1 cellular context compared by ENCODE assay signal in the genomic region with DNA sequence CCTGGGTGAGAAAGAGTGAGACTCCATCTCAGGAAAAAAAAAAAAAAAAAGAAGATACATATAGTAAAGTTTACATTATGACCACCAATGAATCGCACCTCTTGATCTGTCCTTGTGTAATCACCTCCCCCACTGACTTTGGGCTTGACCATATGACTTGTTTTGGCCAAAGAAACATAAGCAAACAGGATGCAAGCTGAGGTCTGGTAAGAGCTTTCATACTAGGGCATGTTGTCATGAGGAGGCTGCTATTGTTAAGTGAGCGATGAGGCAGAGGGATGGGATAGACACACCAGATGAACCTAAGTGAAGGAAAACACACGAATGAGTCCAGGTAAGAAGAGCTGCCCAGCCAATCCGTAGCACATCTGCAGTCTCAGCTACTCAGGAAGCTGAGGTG.
TF ChIP-seq lines count a peak whose summit lies in the region.

No MANE protein-coding gene starts in this region.

TF ChIP-seq in K562, 482 proteins besides CTCF, POLR2A, EP300 and RAD21 (continued from another document):
- TF ChIP-seq, protein P1, sequence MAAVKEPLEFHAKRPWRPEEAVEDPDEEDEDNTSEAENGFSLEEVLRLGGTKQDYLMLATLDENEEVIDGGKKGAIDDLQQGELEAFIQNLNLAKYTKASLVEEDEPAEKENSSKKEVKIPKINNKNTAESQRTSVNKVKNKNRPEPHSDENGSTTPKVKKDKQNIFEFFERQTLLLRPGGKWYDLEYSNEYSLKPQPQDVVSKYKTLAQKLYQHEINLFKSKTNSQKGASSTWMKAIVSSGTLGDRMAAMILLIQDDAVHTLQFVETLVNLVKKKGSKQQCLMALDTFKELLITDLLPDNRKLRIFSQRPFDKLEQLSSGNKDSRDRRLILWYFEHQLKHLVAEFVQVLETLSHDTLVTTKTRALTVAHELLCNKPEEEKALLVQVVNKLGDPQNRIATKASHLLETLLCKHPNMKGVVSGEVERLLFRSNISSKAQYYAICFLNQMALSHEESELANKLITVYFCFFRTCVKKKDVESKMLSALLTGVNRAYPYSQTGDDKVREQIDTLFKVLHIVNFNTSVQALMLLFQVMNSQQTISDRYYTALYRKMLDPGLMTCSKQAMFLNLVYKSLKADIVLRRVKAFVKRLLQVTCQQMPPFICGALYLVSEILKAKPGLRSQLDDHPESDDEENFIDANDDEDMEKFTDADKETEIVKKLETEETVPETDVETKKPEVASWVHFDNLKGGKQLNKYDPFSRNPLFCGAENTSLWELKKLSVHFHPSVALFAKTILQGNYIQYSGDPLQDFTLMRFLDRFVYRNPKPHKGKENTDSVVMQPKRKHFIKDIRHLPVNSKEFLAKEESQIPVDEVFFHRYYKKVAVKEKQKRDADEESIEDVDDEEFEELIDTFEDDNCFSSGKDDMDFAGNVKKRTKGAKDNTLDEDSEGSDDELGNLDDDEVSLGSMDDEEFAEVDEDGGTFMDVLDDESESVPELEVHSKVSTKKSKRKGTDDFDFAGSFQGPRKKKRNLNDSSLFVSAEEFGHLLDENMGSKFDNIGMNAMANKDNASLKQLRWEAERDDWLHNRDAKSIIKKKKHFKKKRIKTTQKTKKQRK (IDR thresholded peaks at IDR 0.05; ENCODE audit: borderline replicate concordance, low read depth, low read length), result no peak
- TF ChIP-seq, protein P2, sequence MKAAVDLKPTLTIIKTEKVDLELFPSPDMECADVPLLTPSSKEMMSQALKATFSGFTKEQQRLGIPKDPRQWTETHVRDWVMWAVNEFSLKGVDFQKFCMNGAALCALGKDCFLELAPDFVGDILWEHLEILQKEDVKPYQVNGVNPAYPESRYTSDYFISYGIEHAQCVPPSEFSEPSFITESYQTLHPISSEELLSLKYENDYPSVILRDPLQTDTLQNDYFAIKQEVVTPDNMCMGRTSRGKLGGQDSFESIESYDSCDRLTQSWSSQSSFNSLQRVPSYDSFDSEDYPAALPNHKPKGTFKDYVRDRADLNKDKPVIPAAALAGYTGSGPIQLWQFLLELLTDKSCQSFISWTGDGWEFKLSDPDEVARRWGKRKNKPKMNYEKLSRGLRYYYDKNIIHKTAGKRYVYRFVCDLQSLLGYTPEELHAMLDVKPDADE (conservative IDR thresholded peaks at IDR 0.05; ENCODE audit: control insufficient read depth, low read depth, low read length), result no peak
- no peak for TF ChIP-seq GTF2A2 (tag; IDR thresholded peaks at IDR 0.05)
- no peak for TF ChIP-seq ZNF41 (CRISPR knock-in tag; conservative IDR thresholded peaks at IDR 0.05)
- TF ChIP-seq FIP1L1 (IDR thresholded peaks at IDR 0.05; ENCODE audit: low read depth, low read length, poor library complexity, severe bottlenecking), result no peak
- no peak for TF ChIP-seq TCF7 (IDR thresholded peaks at IDR 0.05; ENCODE audit: borderline replicate concordance)
